ENCODE assay signal across 8 cellular contexts in the genomic region with DNA sequence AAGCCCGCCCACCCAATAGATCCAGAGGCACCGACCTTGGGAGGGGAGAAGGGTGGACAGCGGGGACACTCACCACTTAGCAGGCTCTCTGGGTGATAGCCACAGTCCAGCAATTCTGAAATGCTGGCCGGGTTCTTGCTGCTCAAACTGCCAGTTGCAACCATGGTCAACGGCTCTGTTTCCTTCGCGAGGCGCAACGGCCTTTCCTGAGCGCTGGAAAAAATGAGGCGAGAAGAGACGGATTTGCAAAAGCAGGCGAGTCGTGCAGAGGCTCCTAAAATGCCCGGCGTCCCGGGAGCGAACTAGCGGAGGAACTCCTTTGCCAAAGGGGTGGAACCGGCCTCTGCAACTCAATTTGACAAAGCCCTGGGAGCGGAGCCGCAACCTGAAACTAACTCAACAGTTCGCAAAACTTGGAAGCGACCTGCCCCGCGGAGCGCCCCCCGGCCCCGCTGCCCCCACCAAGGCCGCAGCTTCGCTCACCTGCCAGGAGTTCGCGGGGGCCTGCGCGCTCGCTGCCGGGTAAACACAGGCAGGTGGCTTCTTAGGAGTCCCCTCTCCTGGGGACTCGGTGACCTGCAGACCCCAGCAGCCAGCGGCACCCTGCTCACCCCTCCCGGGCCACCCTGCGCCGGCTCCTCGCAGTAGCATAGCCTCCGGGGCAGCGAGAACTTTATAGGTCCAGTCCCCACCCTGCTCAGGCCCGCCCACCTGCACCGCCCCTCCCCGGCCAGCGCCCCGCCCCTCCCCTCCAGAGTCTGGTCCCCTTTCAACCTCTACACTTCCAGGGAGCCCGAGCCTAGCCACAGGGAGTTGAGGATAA. TPM values are rescaled to one million over a fixed set of nuclear protein-coding genes. Genes with fewer than 3 reads are reported as not detected.
A peak's percentile ranks its signal among the peaks of the same experiment; 100 is the strongest.
DNase-seq lines count a peak whose midpoint lies in the region; ATAC-seq and TF ChIP-seq lines count a peak whose summit lies in the region.

A gene with protein sequence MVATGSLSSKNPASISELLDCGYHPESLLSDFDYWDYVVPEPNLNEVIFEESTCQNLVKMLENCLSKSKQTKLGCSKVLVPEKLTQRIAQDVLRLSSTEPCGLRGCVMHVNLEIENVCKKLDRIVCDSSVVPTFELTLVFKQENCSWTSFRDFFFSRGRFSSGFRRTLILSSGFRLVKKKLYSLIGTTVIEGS (minus strand): TSS at position 649 of the 823 bp plus-strand sequence. CDS start 485 bp downstream, at position 164.

- H3K9me3 ChIP-seq in A673 (ENCODE audit: low read depth, low read length, poor library complexity, severe bottlenecking) (no peaks in the 10 kb centered on the region), esophagus squamous epithelium (no peaks in the 10 kb centered on the region)

- H3K36me3 Mint-ChIP-seq in naive B cell: no peaks in the 10 kb centered on the region

- WGBS in esophagus squamous epithelium, 2 donors: 8 to 15% methylated on average over 7 to 10 of the region's 51 CpGs

- H3K4me1 ChIP-seq in A673 (ENCODE audit: insufficient read depth, low read length, poor library complexity, severe bottlenecking) (peaks cover 4% of the 10 kb centered on the region), esophagus squamous epithelium (peaks cover 4 to 25% (median 12%) of the 10 kb centered on the region in 3 donors)

- peak; percentile 72 for ATAC-seq in GM19463 (IDR thresholded peaks at IDR 0.05; ENCODE audit: unreplicated experiment)
- peak; percentile 67 to 73 for ATAC-seq in naive B cell (ENCODE audit: low read depth in 2 of 2)
- no peak for ATAC-seq in GM21367 (IDR thresholded peaks at IDR 0.05; ENCODE audit: unreplicated experiment)

- no peak for TF ChIP-seq CTCF in A673 (conservative IDR thresholded peaks at IDR 0.05; ENCODE audit: low read depth, low read length)
- no peak for TF ChIP-seq CTCF in esophagus squamous epithelium (IDR thresholded peaks at IDR 0.05)

- TF ChIP-seq POLR2A in esophagus squamous epithelium (IDR thresholded peaks at IDR 0.05): no peak

- peaks cover 15 to 19% (median 18%) of the 10 kb centered on the region in 3 donors for H3K4me1 Mint-ChIP-seq in naive B cell

- peaks cover 3% of the 10 kb centered on the region for H3K27me3 ChIP-seq in A673 (replicated peaks; ENCODE audit: insufficient read depth, low read depth, low read length, poor library complexity)
- H3K27me3 ChIP-seq in esophagus squamous epithelium: peaks cover 0 to 32% (median 0%) of the 10 kb centered on the region in 4 donors

- no peak within 1 kb of the TSS for H3K27ac ChIP-seq in A673 (ENCODE audit: low read depth, low read length, poor library complexity, severe bottlenecking)
- H3K27ac ChIP-seq in esophagus squamous epithelium: peak within 1 kb of the TSS in 3 of 4 donors; percentile 17 to 65 (median 47)

- POLR2A ChIA-PET in A673 (lab: Charles Lee; ENCODE audit: low non-redundant PET): no interaction called here

- peak within 1 kb of the TSS; percentile 82 to 91 (median 88) for H3K4me3 Mint-ChIP-seq in naive B cell

- H3K27me3 Mint-ChIP-seq in naive B cell: peaks cover 23 to 41% (median 38%) of the 10 kb centered on the region in 3 donors

- H3K36me3 ChIP-seq in A673 (ENCODE audit: insufficient read depth, low read length, poor library complexity, severe bottlenecking): no peaks in the 10 kb centered on the region
- H3K36me3 ChIP-seq in esophagus squamous epithelium: no peaks in the 10 kb centered on the region

- DNase-seq in A673 (ENCODE audit: low spot score): peak; percentile 48
- DNase-seq in activated CD4-positive, alpha-beta T cell treated with anti-CD3 and anti-CD28 coated beads, Interleukin-2, amount 50 U/mL, for 48 hours: peak; percentile 9 to 19
- DNase-seq in esophagus squamous epithelium (lab: John Stamatoyannopoulos, UW): no peak
- peak; percentile 10 for DNase-seq in naive B cell
- DNase-seq in NCI-H446 treated with DMSO at 0.1 percent for 48 hours (lab: John Stamatoyannopoulos, UW): no peak
- no peak for DNase-seq in NCI-H146 (lab: John Stamatoyannopoulos, UW)

- no TSS peak for BruUV-seq in A673 (replicated peaks; lab: Mats Ljungman, UMichigan)

- no peaks in the 10 kb centered on the region for H3K9me3 Mint-ChIP-seq in naive B cell

- peak within 1 kb of the TSS in 2 of 6 donors; percentile 36 to 76 for H3K27ac Mint-ChIP-seq in naive B cell

- CTCF ChIA-PET in A673 (lab: Charles Lee): no interaction called here

- intact Hi-C loops in A673 (cut with micrococcal nuclease; ENCODE audit: unreplicated experiment): no loop called here
- intact Hi-C loops in esophagus squamous epithelium (cut with DNase I): loop anchor here (10.0 kb wide), 1 partner anchor 205 kb away; no protein-coding TSS in a partner anchor

- H3K4me3 ChIP-seq in A673 (ENCODE audit: low read depth, low read length, poor library complexity, severe bottlenecking) (peak within 1 kb of the TSS; percentile 58), esophagus squamous epithelium (peak within 1 kb of the TSS; percentile 31 to 84 (median 58))

RNA-seq across cellular contexts. Expression of the gene that starts here (rescaled TPM):
- total RNA-seq in A673 (2021) (0.15 and 0.26 TPM in 2 replicates), esophagus squamous epithelium (1 to 10 TPM in 1 of 4 donors, under 1 TPM in 3; 0.11 to 1.7 (median 0.30) TPM)
- polyA plus RNA-seq in naive B cell (ENCODE audit: low read depth in 6 of 6): under 1 TPM in 1 of 6 donors, not detected in 5; 0.13 TPM

Comparison
In these comparisons a context has a peak if more than half of its experiments do, and no peak if none do; other contexts are left out.
1. Peak in DNase-seq and H3K4me3 ChIP-seq in A673; RNA of the gene not detected or under 1 TPM.
2. Peak in DNase-seq and ATAC-seq in naive B cell; RNA of the gene not detected or under 1 TPM.
3. DNase-seq: peak in activated CD4-positive, alpha-beta T cell treated with anti-CD3 and anti-CD28 coated beads, Interleukin-2, amount 50 U/mL, for 48 hours (2 of 2); none in esophagus squamous epithelium (single experiment), NCI-H446 treated with DMSO at 0.1 percent for 48 hours (single experiment) and NCI-H146 (single experiment).